In the genomic region with DNA sequence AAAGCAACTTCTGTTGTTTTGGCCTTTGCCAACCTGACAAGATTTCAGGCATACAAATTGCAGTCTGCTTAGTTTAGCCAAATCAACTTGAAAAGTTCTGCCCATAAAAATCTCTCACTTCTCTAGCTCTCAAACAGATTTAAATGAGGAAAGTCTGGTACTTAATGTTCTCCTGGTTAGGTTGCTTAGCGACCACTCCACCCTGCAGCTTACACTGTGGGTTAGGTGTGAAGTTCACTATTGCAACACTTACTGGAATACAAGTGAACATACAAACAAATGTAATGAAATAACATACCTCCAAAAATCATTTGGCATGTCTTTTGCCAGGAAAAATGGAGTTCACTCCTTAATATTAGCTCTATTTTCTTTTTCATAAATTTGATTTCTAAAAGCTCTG, we compare ENCODE assay signal across 18 cellular contexts.
A peak's percentile ranks its signal among the peaks of the same experiment; 100 is the strongest.
DNase-seq lines count a peak whose midpoint lies in the region; ATAC-seq and TF ChIP-seq lines count a peak whose summit lies in the region.
"Had no signal": no experiment of that assay in that cellular context is flagged by ENCODE, and none has a peak within 500 bp of the region (broad histone marks: within the 10 kb centered on the region; RNA-seq: fewer than 3 reads in every experiment).

No MANE protein-coding gene starts in this region.

- H3K36me3 Mint-ChIP-seq in GM23338 (ENCODE audit: low read depth), result no peaks in the 10 kb centered on the region
- H3K36me3 Mint-ChIP-seq in endodermal cell (ENCODE audit: low read depth), result no peaks in the 10 kb centered on the region

- H3K9me3 Mint-ChIP-seq in GM23338 (no peaks in the 10 kb centered on the region), endodermal cell (no peaks in the 10 kb centered on the region)

- TF ChIP-seq EP300 in gastroesophageal sphincter (IDR thresholded peaks at IDR 0.05), result no peak

- H3K79me2 ChIP-seq in GM23338 (replicated peaks; ENCODE audit: insufficient read depth), result no peaks in the 10 kb centered on the region

- no peak overlapping the region for H2AFZ ChIP-seq in GM23338

- no peaks in the 10 kb centered on the region for H3K4me1 ChIP-seq in GM23338 (ENCODE audit: insufficient read depth)
- no peaks in the 10 kb centered on the region for H3K4me1 ChIP-seq in endodermal cell (ENCODE audit: control insufficient read depth, insufficient read depth, low read length)
- no peaks in the 10 kb centered on the region for H3K4me1 ChIP-seq in gastroesophageal sphincter
- H3K4me1 ChIP-seq: tibial artery had no signal

- no peak overlapping the region for H3K27ac Mint-ChIP-seq in GM23338
- H3K27ac Mint-ChIP-seq in endodermal cell, result no peak overlapping the region
- H3K27ac Mint-ChIP-seq: activated CD8-positive, alpha-beta T cell treated with anti-CD3 and anti-CD28 coated beads, Interleukin-2, amount 10 ng/mL, durations not matched to agents 7 days and 5 days; activated T-helper 17 cell treated with anti-CD3 and anti-CD28 coated beads, Interleukin-2, amount 50 U/mL, for 72 hours had no signal

- H3F3A ChIP-seq in GM23338 (replicated peaks; ENCODE audit: low read depth), result no peaks in the 10 kb centered on the region

- WGBS in endodermal cell (ENCODE audit: insufficient coverage in 1 of 2, insufficient read length in 1 of 2), 2 experiments, result no CpG with 5 or more reads among the region's 1 CpG
- WGBS in gastroesophageal sphincter (ENCODE audit: low coverage in 1 of 2), 2 donors, result 71 to 100% methylated on average over 1 of the region's 1 CpG

- no peak for ATAC-seq in GM23338
- ATAC-seq in GM19023 (IDR thresholded peaks at IDR 0.05; ENCODE audit: unreplicated experiment), result no peak
- no peak for ATAC-seq in gastroesophageal sphincter
- ATAC-seq: activated CD8-positive, alpha-beta T cell treated with anti-CD3 and anti-CD28 coated beads, Interleukin-2, amount 10 ng/mL, durations not matched to agents 7 days and 5 days; activated T-helper 17 cell treated with anti-CD3 and anti-CD28 coated beads, Interleukin-2, amount 50 U/mL, for 72 hours had no signal

- no peak overlapping the region for H3K4me2 ChIP-seq in GM23338

- H3K27ac ChIP-seq in GM23338 (ENCODE audit: low read depth) (no peak overlapping the region), endodermal cell (ENCODE audit: low read depth, low read length) (no peak overlapping the region), gastroesophageal sphincter (no peak overlapping the region)
- H3K27ac ChIP-seq: tibial artery had no signal

- H3K9me3 ChIP-seq in endodermal cell (ENCODE audit: control insufficient read depth, low read length) (no peaks in the 10 kb centered on the region), gastroesophageal sphincter (no peaks in the 10 kb centered on the region)
- H3K9me3 ChIP-seq: tibial artery had no signal

- TF ChIP-seq CTCF in GM23338 (conservative IDR thresholded peaks at IDR 0.05; ENCODE audit: low read depth in 2 of 2) (no peak), endodermal cell (conservative IDR thresholded peaks at IDR 0.05) (no peak), gastroesophageal sphincter (IDR thresholded peaks at IDR 0.05) (no peak)

- DNase-seq in GM23338 (ENCODE audit: low spot score) (peak; percentile 2), LHCN-M2 (ENCODE audit: low read depth) (peak; percentile 82), endodermal cell (peak; percentile 70), medulla oblongata (ENCODE audit: extremely low spot score) (peak; percentile 34), OCI-M2 (lab: John Stamatoyannopoulos, UW; ENCODE audit: unreplicated experiment) (no peak)
- DNase-seq in effector CD4-positive, alpha-beta T cell, result no peak
- DNase-seq: activated CD8-positive, alpha-beta T cell treated with anti-CD3 and anti-CD28 coated beads, Interleukin-2, amount 10 ng/mL, durations not matched to agents 7 days and 5 days; aorta; DMS79 treated with DMSO at 0.1 percent for 48 hours; HCEC 1CT; Kasumi-1; NCI-H2171 treated with DMSO at 0.1 percent for 48 hours; OCI-M1; stimulated activated CD4-positive, alpha-beta T cell treated with anti-CD3 and anti-CD28 coated beads, Interleukin-4, amount 100 ng/mL, for 1 hour; tibial artery had no signal

- no peak overlapping the region for H3K4me3 ChIP-seq in GM23338
- H3K4me3 ChIP-seq in endodermal cell (ENCODE audit: low read length), result no peak overlapping the region
- no peak overlapping the region for H3K4me3 ChIP-seq in gastroesophageal sphincter
- H3K4me3 ChIP-seq: tibial artery had no signal

- H3K4me1 Mint-ChIP-seq in GM23338 (no peaks in the 10 kb centered on the region; the same call in 2 of the 3 replicates), endodermal cell (peaks cover 3% of the 10 kb centered on the region)
- H3K4me1 Mint-ChIP-seq: activated T-helper 17 cell treated with anti-CD3 and anti-CD28 coated beads, Interleukin-2, amount 50 U/mL, for 72 hours had no signal

- H3K27me3 ChIP-seq in GM23338 (ENCODE audit: insufficient read depth) (no peaks in the 10 kb centered on the region), endodermal cell (ENCODE audit: control insufficient read depth, insufficient read depth, low read length, poor library complexity, severe bottlenecking) (no peaks in the 10 kb centered on the region), gastroesophageal sphincter (no peaks in the 10 kb centered on the region)
- H3K27me3 ChIP-seq: tibial artery had no signal

- no peaks in the 10 kb centered on the region for H3K36me3 ChIP-seq in GM23338 (ENCODE audit: insufficient read depth)
- no peaks in the 10 kb centered on the region for H3K36me3 ChIP-seq in endodermal cell (ENCODE audit: control insufficient read depth, insufficient read depth, low read length)
- no peaks in the 10 kb centered on the region for H3K36me3 ChIP-seq in gastroesophageal sphincter
- H3K36me3 ChIP-seq: tibial artery had no signal

- H3K9ac ChIP-seq in endodermal cell (ENCODE audit: extremely low read depth, low read length, poor library complexity, severe bottlenecking), result no peak overlapping the region

- TF ChIP-seq POLR2A in gastroesophageal sphincter (IDR thresholded peaks at IDR 0.05), result no peak

- no peaks in the 10 kb centered on the region for H3K27me3 Mint-ChIP-seq in GM23338 (ENCODE audit: insufficient read depth, low read depth, poor library complexity)
- H3K27me3 Mint-ChIP-seq in endodermal cell (ENCODE audit: insufficient read depth), result no peaks in the 10 kb centered on the region
- H3K27me3 Mint-ChIP-seq: activated T-helper 17 cell treated with anti-CD3 and anti-CD28 coated beads, Interleukin-2, amount 50 U/mL, for 72 hours had no signal

- no peaks in the 10 kb centered on the region for H4K20me1 ChIP-seq in GM23338 (replicated peaks; ENCODE audit: insufficient read depth)

- H3K4me3 Mint-ChIP-seq in GM23338 (no peak overlapping the region), endodermal cell (no peak overlapping the region)
- H3K4me3 Mint-ChIP-seq: activated CD8-positive, alpha-beta T cell treated with anti-CD3 and anti-CD28 coated beads, Interleukin-2, amount 10 ng/mL, durations not matched to agents 7 days and 5 days; activated T-helper 17 cell treated with anti-CD3 and anti-CD28 coated beads, Interleukin-2, amount 50 U/mL, for 72 hours had no signal

- no peaks in the 10 kb centered on the region for H3K9me2 ChIP-seq in GM23338 (ENCODE audit: insufficient read depth)

TF ChIP-seq in GM23338, 12 proteins besides CTCF, POLR2A, EP300 and RAD21 (continues in another document):
- TF ChIP-seq ETS1 (IDR thresholded peaks at IDR 0.05) (no peak), ZNF331 (CRISPR knock-in tag; IDR thresholded peaks at IDR 0.05; ENCODE audit: low read depth) (no peak), CREB1 (CRISPR knock-in tag; IDR thresholded peaks at IDR 0.05; ENCODE audit: low read depth) (no peak), NANOG (IDR thresholded peaks at IDR 0.05; ENCODE audit: borderline replicate concordance) (no peak), JUNB (IDR thresholded peaks at IDR 0.05; ENCODE audit: unreplicated experiment) (no peak), STAT1 (IDR thresholded peaks at IDR 0.05; ENCODE audit: unreplicated experiment) (no peak)
- TF ChIP-seq, protein P1, sequence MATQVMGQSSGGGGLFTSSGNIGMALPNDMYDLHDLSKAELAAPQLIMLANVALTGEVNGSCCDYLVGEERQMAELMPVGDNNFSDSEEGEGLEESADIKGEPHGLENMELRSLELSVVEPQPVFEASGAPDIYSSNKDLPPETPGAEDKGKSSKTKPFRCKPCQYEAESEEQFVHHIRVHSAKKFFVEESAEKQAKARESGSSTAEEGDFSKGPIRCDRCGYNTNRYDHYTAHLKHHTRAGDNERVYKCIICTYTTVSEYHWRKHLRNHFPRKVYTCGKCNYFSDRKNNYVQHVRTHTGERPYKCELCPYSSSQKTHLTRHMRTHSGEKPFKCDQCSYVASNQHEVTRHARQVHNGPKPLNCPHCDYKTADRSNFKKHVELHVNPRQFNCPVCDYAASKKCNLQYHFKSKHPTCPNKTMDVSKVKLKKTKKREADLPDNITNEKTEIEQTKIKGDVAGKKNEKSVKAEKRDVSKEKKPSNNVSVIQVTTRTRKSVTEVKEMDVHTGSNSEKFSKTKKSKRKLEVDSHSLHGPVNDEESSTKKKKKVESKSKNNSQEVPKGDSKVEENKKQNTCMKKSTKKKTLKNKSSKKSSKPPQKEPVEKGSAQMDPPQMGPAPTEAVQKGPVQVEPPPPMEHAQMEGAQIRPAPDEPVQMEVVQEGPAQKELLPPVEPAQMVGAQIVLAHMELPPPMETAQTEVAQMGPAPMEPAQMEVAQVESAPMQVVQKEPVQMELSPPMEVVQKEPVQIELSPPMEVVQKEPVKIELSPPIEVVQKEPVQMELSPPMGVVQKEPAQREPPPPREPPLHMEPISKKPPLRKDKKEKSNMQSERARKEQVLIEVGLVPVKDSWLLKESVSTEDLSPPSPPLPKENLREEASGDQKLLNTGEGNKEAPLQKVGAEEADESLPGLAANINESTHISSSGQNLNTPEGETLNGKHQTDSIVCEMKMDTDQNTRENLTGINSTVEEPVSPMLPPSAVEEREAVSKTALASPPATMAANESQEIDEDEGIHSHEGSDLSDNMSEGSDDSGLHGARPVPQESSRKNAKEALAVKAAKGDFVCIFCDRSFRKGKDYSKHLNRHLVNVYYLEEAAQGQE (IDR thresholded peaks at IDR 0.05; ENCODE audit: unreplicated experiment), result no peak

Comparison
In these comparisons a context has a peak if more than half of its experiments do, and no peak if none do; other contexts are left out.
1. DNase-seq: peak in GM23338 (single experiment), LHCN-M2 (single experiment), endodermal cell (single experiment) and medulla oblongata (single experiment); none in OCI-M2 (single experiment) and effector CD4-positive, alpha-beta T cell (single experiment).